25 cellular contexts compared by ENCODE assay signal in genomic region chr11:104663190-104664140, GRCh38.
DNase-seq lines count a peak whose midpoint lies in the region; ATAC-seq and TF ChIP-seq lines count a peak whose summit lies in the region.
"Had no signal": no experiment of that assay in that cellular context is flagged by ENCODE, and none has a peak within 500 bp of the region (broad histone marks: within the 10 kb centered on the region; RNA-seq: fewer than 3 reads in every experiment).

No MANE protein-coding gene starts in this region.

- H3K18ac ChIP-seq in mesendoderm (ENCODE audit: low read length): no peak overlapping the region

- peak overlapping the region; percentile 24 for H3K4me2 ChIP-seq in PC-3 (ENCODE audit: low read length)
- no peak overlapping the region for H3K4me2 ChIP-seq in mesendoderm (ENCODE audit: low read length)
- H3K4me2 ChIP-seq: PC-9 had no signal

- H3K9me3 Mint-ChIP-seq in mesothelial cell of epicardium: peaks cover 7% of the 10 kb centered on the region
- H3K9me3 Mint-ChIP-seq: CD8-positive, alpha-beta T cell; stimulated activated naive CD8-positive, alpha-beta T cell treated with anti-CD3 and anti-CD28 coated beads, Interleukin-15, Interleukin-2, amounts not matched to agents 100 ng/mL and 50 ng/mL, for 24 hours had no signal

- no peaks in the 10 kb centered on the region for H3K36me3 ChIP-seq in PC-3 (ENCODE audit: low read depth, low read length)
- no peaks in the 10 kb centered on the region for H3K36me3 ChIP-seq in mesendoderm (ENCODE audit: control insufficient read depth, insufficient read depth, low read length)
- H3K36me3 ChIP-seq: SJCRH30, tibial nerve, WERI-Rb-1 had no signal

- no peak overlapping the region for H3K4me3 Mint-ChIP-seq in mesothelial cell of epicardium
- H3K4me3 Mint-ChIP-seq: CD8-positive, alpha-beta T cell; stimulated activated naive CD8-positive, alpha-beta T cell treated with anti-CD3 and anti-CD28 coated beads, Interleukin-15, Interleukin-2, amounts not matched to agents 100 ng/mL and 50 ng/mL, for 24 hours; T-helper 17 cell had no signal

- H3K9me3 ChIP-seq in PC-3 (ENCODE audit: low read length): no peaks in the 10 kb centered on the region
- H3K9me3 ChIP-seq: SJCRH30, tibial nerve had no signal

- H3K27me3 ChIP-seq in PC-3 (ENCODE audit: low read length) (no peaks in the 10 kb centered on the region), mesendoderm (ENCODE audit: insufficient read depth, low read length, poor library complexity) (no peaks in the 10 kb centered on the region)
- H3K27me3 ChIP-seq: dorsolateral prefrontal cortex, SJCRH30, tibial nerve had no signal

- H3K27ac ChIP-seq in PC-3 (ENCODE audit: low read length): peak overlapping the region; percentile 84
- H3K27ac ChIP-seq in mesendoderm (ENCODE audit: low read depth, low read length): no peak overlapping the region
- H3K27ac ChIP-seq: dorsolateral prefrontal cortex, PC-9, SJCRH30, tibial nerve, WERI-Rb-1 had no signal

- CTCF ChIA-PET in PC-3 (lab: Charles Lee): no interaction called here

- H2AFZ ChIP-seq in PC-3 (ENCODE audit: low read length): no peak overlapping the region
- H2AFZ ChIP-seq: PC-9 had no signal

- no peak overlapping the region for H3K56ac ChIP-seq in mesendoderm (ENCODE audit: low read length)

- no peak overlapping the region for H2BK120ac ChIP-seq in mesendoderm (ENCODE audit: low read depth, low read length)

- no peak overlapping the region for H3K4ac ChIP-seq in mesendoderm (ENCODE audit: low read depth, low read length)

- H3F3A ChIP-seq in PC-3 (ENCODE audit: low read length, unreplicated experiment): peaks cover 9% of the 10 kb centered on the region

- no peak overlapping the region for H3K27ac Mint-ChIP-seq in mesothelial cell of epicardium
- H3K27ac Mint-ChIP-seq: CD8-positive, alpha-beta T cell; stimulated activated naive CD8-positive, alpha-beta T cell treated with anti-CD3 and anti-CD28 coated beads, Interleukin-15, Interleukin-2, amounts not matched to agents 100 ng/mL and 50 ng/mL, for 24 hours; T-helper 17 cell had no signal

- H2BK5ac ChIP-seq in mesendoderm (ENCODE audit: low read length): no peak overlapping the region

- H3K4me3 ChIP-seq in PC-3 (ENCODE audit: low read length) (no peak overlapping the region), epithelial cell of esophagus (ENCODE audit: low read length) (no peak overlapping the region), mesendoderm (ENCODE audit: low read length) (no peak overlapping the region)
- H3K4me3 ChIP-seq: dorsolateral prefrontal cortex, PC-9, SJCRH30, tibial nerve had no signal

- H3K79me1 ChIP-seq in mesendoderm (ENCODE audit: low read length): no peaks in the 10 kb centered on the region

- H4K8ac ChIP-seq in mesendoderm (ENCODE audit: low read depth, low read length): no peak overlapping the region

- WGBS in mesendoderm (ENCODE audit: extremely low coverage, insufficient coverage, low lambda C conversion rate): no CpG with 5 or more reads among the region's 4 CpGs

- H3K9me2 ChIP-seq in PC-3 (replicated peaks; ENCODE audit: low read length): 0 out of 2 replicates have a peak, but pooled peaks cover 3% of the 10 kb centered on the region

- H4K5ac ChIP-seq in mesendoderm (ENCODE audit: low read length): no peak overlapping the region

- H2BK15ac ChIP-seq in mesendoderm (replicated peaks; ENCODE audit: low read depth): no peak overlapping the region

- H3K27me3 Mint-ChIP-seq in mesothelial cell of epicardium (ENCODE audit: low read depth): no peaks in the 10 kb centered on the region
- H3K27me3 Mint-ChIP-seq: stimulated activated naive CD8-positive, alpha-beta T cell treated with anti-CD3 and anti-CD28 coated beads, Interleukin-15, Interleukin-2, amounts not matched to agents 100 ng/mL and 50 ng/mL, for 24 hours; T-helper 17 cell had no signal

- H4K20me1 ChIP-seq in PC-3 (ENCODE audit: low read length): no peaks in the 10 kb centered on the region

- intact Hi-C loops in PC-3 (cut with micrococcal nuclease): no loop called here

- TF ChIP-seq CTCF in PC-3 (conservative IDR thresholded peaks at IDR 0.05; ENCODE audit: low read depth, low read length): no peak
- no peak for TF ChIP-seq CTCF in epithelial cell of esophagus (IDR thresholded peaks at IDR 0.05; ENCODE audit: insufficient read depth, low read depth, low read length, missing control alignments)
- TF ChIP-seq CTCF in mesothelial cell of epicardium (IDR thresholded peaks at IDR 0.05; ENCODE audit: unreplicated experiment): no peak

- POLR2A ChIA-PET in PC-3 (lab: Charles Lee; ENCODE audit: unreplicated experiment): no interaction called here

- H3K79me2 ChIP-seq in PC-3 (ENCODE audit: low read length): no peaks in the 10 kb centered on the region
- no peaks in the 10 kb centered on the region for H3K79me2 ChIP-seq in mesendoderm (ENCODE audit: control insufficient read depth, insufficient read depth, low read length)

- H3K9ac ChIP-seq in PC-3 (ENCODE audit: low read length) (peak overlapping the region; percentile 26; the same call in 1 of the 2 replicates), mesendoderm (ENCODE audit: low read length) (no peak overlapping the region)

- ATAC-seq in PC-3 (peak; percentile 90), HG03457 (IDR thresholded peaks at IDR 0.05; ENCODE audit: unreplicated experiment) (no peak)
- ATAC-seq: CD8-positive, alpha-beta T cell; HepG2; T-helper 17 cell had no signal

- H3K23ac ChIP-seq in mesendoderm (ENCODE audit: low read length): no peak overlapping the region

- H2AK5ac ChIP-seq in mesendoderm (ENCODE audit: low read length): no peak overlapping the region

- H3K4me1 Mint-ChIP-seq in mesothelial cell of epicardium: peaks cover 3% of the 10 kb centered on the region
- H3K4me1 Mint-ChIP-seq: T-helper 17 cell had no signal

- peak; percentile 90 for DNase-seq in H4 (ENCODE audit: low spot score)
- peak; percentile 86 for DNase-seq in PC-3
- DNase-seq in epithelial cell of esophagus (ENCODE audit: low read depth): peak; percentile 7
- DNase-seq in mesendoderm: peak; percentile 31
- no peak for DNase-seq in NCI-H510A treated with DMSO at 0.1 percent for 48 hours (lab: John Stamatoyannopoulos, UW)
- DNase-seq in mesothelial cell of epicardium (ENCODE audit: low spot score in 2 of 2, unreplicated experiment in 2 of 2): no peak
- DNase-seq in Ammon's horn (ENCODE audit: low spot score): no peak
- DNase-seq: activated CD8-positive, alpha-beta memory T cell treated with anti-CD3 and anti-CD28 coated beads, Interleukin-2, amount 50 U/mL, for 48 hours; activated effector memory CD4-positive, alpha-beta T cell treated with Interleukin-2 at 50 U/mL for 16 hours; CD8-positive, alpha-beta T cell; central memory CD4-positive, alpha-beta T cell; dorsolateral prefrontal cortex; MM.1S; NCI-H1694; NCI-H774; SJCRH30; small intestine; stimulated activated CD4-positive, alpha-beta T cell treated with anti-CD3 and anti-CD28 coated beads, Interleukin-2, amount 100 ng/mL, for 48 hours; T-helper 17 cell; WERI-Rb-1 had no signal

- H3K36me3 Mint-ChIP-seq in mesothelial cell of epicardium: no peaks in the 10 kb centered on the region
- H3K36me3 Mint-ChIP-seq: CD8-positive, alpha-beta T cell had no signal

- peaks cover 38% of the 10 kb centered on the region for H3K4me1 ChIP-seq in PC-3 (ENCODE audit: insufficient read depth, low read length)
- no peaks in the 10 kb centered on the region for H3K4me1 ChIP-seq in mesendoderm (ENCODE audit: control insufficient read depth, low read depth, low read length)
- H3K4me1 ChIP-seq: SJCRH30 had no signal

- no TSS peak for BruUV-seq in PC-3 (replicated peaks; lab: Mats Ljungman, UMichigan)

Comparison
In these comparisons a context has a peak if more than half of its experiments do, and no peak if none do; other contexts are left out.
1. DNase-seq: peak in H4 (single experiment), PC-3 (single experiment), epithelial cell of esophagus (single experiment) and mesendoderm (single experiment); none in NCI-H510A treated with DMSO at 0.1 percent for 48 hours (single experiment), mesothelial cell of epicardium (0 of 2) and Ammon's horn (single experiment).